ENCODE assay signal across 28 cellular contexts in the genomic region with DNA sequence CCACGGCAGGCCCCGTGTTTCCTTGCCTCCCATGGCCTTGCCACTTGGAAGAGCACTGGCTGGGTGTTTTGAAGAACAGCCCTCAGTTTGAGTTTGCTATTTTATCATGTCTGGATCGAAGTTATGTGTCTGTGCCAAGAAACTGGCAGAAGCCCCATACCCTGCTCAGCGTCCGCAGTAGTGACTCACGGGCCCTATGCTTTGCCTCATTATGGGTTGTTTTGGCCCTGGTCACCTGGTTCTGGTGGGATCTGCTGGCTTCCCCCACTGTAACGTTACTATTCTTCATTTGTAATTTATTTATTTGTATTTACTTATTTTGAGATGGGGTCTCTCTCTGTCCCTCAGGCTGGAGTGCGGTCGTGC. TPM values are rescaled to one million over a fixed set of nuclear protein-coding genes. Genes with fewer than 3 reads are reported as not detected.
"Had no signal": no experiment of that assay in that cellular context is flagged by ENCODE, and none has a peak within 500 bp of the region (broad histone marks: within the 10 kb centered on the region; RNA-seq: fewer than 3 reads in every experiment).

No MANE protein-coding gene starts in this region.

- H3K27ac Mint-ChIP-seq: activated CD4-positive, alpha-beta T cell treated with anti-CD3 and anti-CD28 coated beads for 36 hours; activated CD8-positive, alpha-beta T cell treated with anti-CD3 and anti-CD28 coated beads, Interleukin-2, amount 10 ng/mL, durations not matched to agents 7 days and 5 days; activated naive CD4-positive, alpha-beta T cell treated with anti-CD3 and anti-CD28 coated beads, Interleukin-2, amount 50 U/mL, for 24 hours had no signal

- H3K9me3 ChIP-seq: SJCRH30, SK-N-SH had no signal

- DNase-seq: activated CD4-positive, alpha-beta T cell treated with anti-CD3 and anti-CD28 coated beads for 36 hours; activated CD4-positive, alpha-beta T cell treated with anti-CD3 and anti-CD28 coated beads, Interleukin-2, amount 50 U/mL, for 1 hour; activated CD4-positive, CD25-positive, alpha-beta regulatory T cell; activated CD8-positive, alpha-beta memory T cell treated with anti-CD3 and anti-CD28 coated beads, Interleukin-2, amount 50 U/mL, for 48 hours; activated CD8-positive, alpha-beta T cell treated with anti-CD3 and anti-CD28 coated beads, Interleukin-2, amount 10 ng/mL, durations not matched to agents 7 days and 5 days; activated T-cell treated with anti-CD3 and anti-CD28 coated beads, Interleukin-2, amount 50 U/mL, for 1 hour; caudate nucleus; MV-4-11; NCI-H1092 treated with DMSO at 0.1 percent for 48 hours; NCI-H1417 treated with DMSO at 0.1 percent for 48 hours; NCI-H1694; NCI-H2029; NCI-H2107; NCI-H2171 treated with DMSO at 0.1 percent for 48 hours; NCI-H226; NCI-H510A; NCI-H526 treated with DMSO at 0.1 percent for 48 hours; NCI-H82; Right ventricle myocardium superior; SK-N-SH; SW 1271; T-helper 9 cell had no signal

- H3K4me3 Mint-ChIP-seq: activated CD4-positive, alpha-beta T cell treated with anti-CD3 and anti-CD28 coated beads for 36 hours; activated CD8-positive, alpha-beta T cell treated with anti-CD3 and anti-CD28 coated beads, Interleukin-2, amount 10 ng/mL, durations not matched to agents 7 days and 5 days; activated naive CD4-positive, alpha-beta T cell treated with anti-CD3 and anti-CD28 coated beads, Interleukin-2, amount 50 U/mL, for 24 hours had no signal

- H3K36me3 Mint-ChIP-seq: activated naive CD4-positive, alpha-beta T cell treated with anti-CD3 and anti-CD28 coated beads, Interleukin-2, amount 50 U/mL, for 24 hours had no signal

- H3K27ac ChIP-seq: breast epithelium, RWPE1, SJCRH30 had no signal

- H3K4me1 ChIP-seq: breast epithelium had no signal

- H3K4me2 ChIP-seq: SK-N-SH had no signal

- H3K9me3 Mint-ChIP-seq: activated naive CD4-positive, alpha-beta T cell treated with anti-CD3 and anti-CD28 coated beads, Interleukin-2, amount 50 U/mL, for 24 hours had no signal

- H3K9ac ChIP-seq: SK-N-SH had no signal

- H3K4me3 ChIP-seq: breast epithelium, K562, SJCRH30 had no signal

- H3K36me3 ChIP-seq: breast epithelium, SJCRH30 had no signal

- ATAC-seq: activated CD4-positive, alpha-beta T cell treated with anti-CD3 and anti-CD28 coated beads for 36 hours; activated CD8-positive, alpha-beta T cell treated with anti-CD3 and anti-CD28 coated beads, Interleukin-2, amount 10 ng/mL, durations not matched to agents 7 days and 5 days had no signal

RNA-seq across cellular contexts. Expression of gene NKD2, which starts 42.3 kb away (rescaled TPM):
- total RNA-seq: LHCN-M2, SJCRH30 had no signal
